9 cellular contexts compared by ENCODE assay signal in genomic region chr14:68564826-68565760, GRCh38.
DNase-seq lines count a peak whose midpoint lies in the region; ATAC-seq, FAIRE-seq and TF ChIP-seq lines count a peak whose summit lies in the region.
"Had no signal": no experiment of that assay in that cellular context is flagged by ENCODE, and none has a peak within 500 bp of the region (broad histone marks: within the 10 kb centered on the region; RNA-seq: fewer than 3 reads in every experiment).

No MANE protein-coding gene starts in this region.

- TF ChIP-seq EP300 in A549 (IDR thresholded peaks at IDR 0.05): no peak

- intact Hi-C loops in naive thymus-derived CD4-positive, alpha-beta T cell (cut with micrococcal nuclease): loop anchor here in 1 of 2 donors (2.0 kb wide), 1 partner anchor 56 kb away; no protein-coding TSS in a partner anchor

- H3K27me3 ChIP-seq in naive thymus-derived CD4-positive, alpha-beta T cell (ENCODE audit: control insufficient read depth in 2 of 2, insufficient read depth in 2 of 2, low read length in 2 of 2): no peaks in the 10 kb centered on the region

- H3K4me1 ChIP-seq in A549: peaks cover 26% of the 10 kb centered on the region
- peaks cover 0 to 33% of the 10 kb centered on the region in 2 donors for H3K4me1 ChIP-seq in naive thymus-derived CD4-positive, alpha-beta T cell (ENCODE audit: control insufficient read depth in 2 of 2, insufficient read depth in 2 of 2, low read length in 2 of 2)

- peaks cover 20 to 61% (median 53%) of the 10 kb centered on the region in 7 donors for H3K4me1 Mint-ChIP-seq in naive thymus-derived CD4-positive, alpha-beta T cell

- no peak for TF ChIP-seq RAD21 in A549 (conservative IDR thresholded peaks at IDR 0.05 in 1 of 2, IDR thresholded peaks at IDR 0.05 in 1 of 2)

- H3K36me3 ChIP-seq in naive thymus-derived CD4-positive, alpha-beta T cell (ENCODE audit: control insufficient read depth in 2 of 3, insufficient read depth in 3 of 3, low read length in 3 of 3): no peaks in the 10 kb centered on the region

- CTCF ChIA-PET in A549 (lab: Yijun Ruan, JAX): no interaction called here
- CTCF ChIA-PET in naive thymus-derived CD4-positive, alpha-beta T cell (lab: Charles Lee): interaction anchor here (0.7 kb wide), 1 partner anchor 218 kb away, joined by 3 read pairs; no protein-coding TSS in a partner anchor

- peak overlapping the region in 7 of 9 donors; percentile 28 to 89 (median 63) for H3K27ac Mint-ChIP-seq in naive thymus-derived CD4-positive, alpha-beta T cell

- H3K27me3 Mint-ChIP-seq in naive thymus-derived CD4-positive, alpha-beta T cell: no peaks in the 10 kb centered on the region

- no peak overlapping the region for H3K4me2 ChIP-seq in A549

- H3K9me3 ChIP-seq in A549: no peaks in the 10 kb centered on the region
- H3K9me3 ChIP-seq in naive thymus-derived CD4-positive, alpha-beta T cell (ENCODE audit: control insufficient read depth in 2 of 3, low read length in 3 of 3): no peaks in the 10 kb centered on the region

- H3K4me3 ChIP-seq in A549: no peak overlapping the region
- no peak overlapping the region for H3K4me3 ChIP-seq in naive thymus-derived CD4-positive, alpha-beta T cell (ENCODE audit: low read length)

- H3K4me3 Mint-ChIP-seq in naive thymus-derived CD4-positive, alpha-beta T cell: peak overlapping the region in 9 of 10 donors; percentile 29 to 70 (median 44)

- peak overlapping the region; percentile 62 to 68; a peak in 5 of 6 replicates for H3K27ac ChIP-seq in A549
- H3K27ac ChIP-seq in naive thymus-derived CD4-positive, alpha-beta T cell (ENCODE audit: low read depth, low read length): no peak overlapping the region

- 84% methylated on average over 8 of the region's 8 CpGs for WGBS in A549 (ENCODE audit: missing lambda C conversion rate)

- peaks cover 0 to 6% (median 0%) of the 10 kb centered on the region in 5 donors for H3K36me3 Mint-ChIP-seq in naive thymus-derived CD4-positive, alpha-beta T cell

- peaks cover 0 to 5% (median 0%) of the 10 kb centered on the region in 11 donors for H3K9me3 Mint-ChIP-seq in naive thymus-derived CD4-positive, alpha-beta T cell

- ATAC-seq in A549 (peak in 1 of 2 experiments; percentile 33; a peak in 2 of 6 replicates), GM21619 (IDR thresholded peaks at IDR 0.05; ENCODE audit: unreplicated experiment) (no peak), HG02763 (IDR thresholded peaks at IDR 0.05; ENCODE audit: unreplicated experiment) (no peak)
- ATAC-seq in naive thymus-derived CD4-positive, alpha-beta T cell: no peak

- no peak for DNase-seq in A549 (ENCODE audit: low read depth in 1 of 2, low spot score in 1 of 2)
- peak; percentile 35 for DNase-seq in NCI-H69 (lab: John Stamatoyannopoulos, UW)
- DNase-seq in dermis microvascular lymphatic vessel endothelial cell (ENCODE audit: low read depth in 2 of 2): peak; percentile 82 to 84
- peak in 6 of 9 donors; percentile 3 to 26 (median 18) for DNase-seq in naive thymus-derived CD4-positive, alpha-beta T cell
- DNase-seq in NCI-H748 (lab: John Stamatoyannopoulos, UW; ENCODE audit: unreplicated experiment): no peak
- no peak for DNase-seq in AG20443 (ENCODE audit: low spot score)

- no peak for TF ChIP-seq CTCF in A549 (IDR thresholded peaks at IDR 0.05)

- POLR2A ChIA-PET in A549 (lab: Yijun Ruan, JAX): interaction anchor here (0.5 to 0.7 kb wide), 2 partner anchors 106 to 227 kb away, joined by 3 to 8 read pairs; no protein-coding TSS in a partner anchor
- POLR2A ChIA-PET in naive thymus-derived CD4-positive, alpha-beta T cell (lab: Charles Lee): interaction anchor here (0.6 to 0.7 kb wide), 5 partner anchors 27 to 676 kb away, joined by 4 to 7 read pairs (median 4); no protein-coding TSS in a partner anchor

- no peak for TF ChIP-seq POLR2A in A549 (IDR thresholded peaks at IDR 0.05; ENCODE audit: low read length)

- no peak for FAIRE-seq in A549 (lab: Jason Lieb, UNC)
- FAIRE-seq: D721Med had no signal

TF ChIP-seq in A549, 52 proteins besides CTCF, POLR2A, EP300 and RAD21:
- TF ChIP-seq PHF8 (IDR thresholded peaks at IDR 0.05; ENCODE audit: borderline replicate concordance, low read depth): no peak
- no peak for TF ChIP-seq HOXB5 (CRISPR knock-in tag; IDR thresholded peaks at IDR 0.05)
- no peak for TF ChIP-seq BCL3 (IDR thresholded peaks at IDR 0.05)
- no peak for TF ChIP-seq FOXS1 (CRISPR knock-in tag; IDR thresholded peaks at IDR 0.05)
- TF ChIP-seq HMGXB4 (CRISPR knock-in tag; IDR thresholded peaks at IDR 0.05; ENCODE audit: borderline replicate concordance): no peak
- TF ChIP-seq BHLHE40 (IDR thresholded peaks at IDR 0.05; ENCODE audit: low read depth, low read length): no peak
- TF ChIP-seq GATA3 (IDR thresholded peaks at IDR 0.05; ENCODE audit: borderline replicate concordance): 0 out of 2 replicates have a peak, but pooled peaks have one; percentile 22

Comparison
In these comparisons a context has a peak if more than half of its experiments do, and no peak if none do; other contexts are left out.
1. DNase-seq: peak in NCI-H69 (single experiment), dermis microvascular lymphatic vessel endothelial cell (2 of 2) and naive thymus-derived CD4-positive, alpha-beta T cell (6 of 9); none in A549 (0 of 2), NCI-H748 (single experiment) and AG20443 (single experiment).